Comparison of ENCODE assay signal across 21 cellular contexts in genomic region chr2:220512419-220512818, GRCh38.
DNase-seq lines count a peak whose midpoint lies in the region; ATAC-seq, FAIRE-seq and TF ChIP-seq lines count a peak whose summit lies in the region.
"Had no signal": no experiment of that assay in that cellular context is flagged by ENCODE, and none has a peak within 500 bp of the region (broad histone marks: within the 10 kb centered on the region; RNA-seq: fewer than 3 reads in every experiment).

No MANE protein-coding gene starts in this region.

- ATAC-seq in foreskin keratinocyte (peak; percentile 41), left lobe of liver (no peak), HG03354 (IDR thresholded peaks at IDR 0.05; ENCODE audit: poor library complexity, severe bottlenecking, unreplicated experiment) (no peak)
- ATAC-seq: heart right ventricle had no signal

- FAIRE-seq in A204.1 (lab: Jason Lieb, UNC): peak; percentile 30
- peak; percentile 83 for FAIRE-seq in astrocyte (lab: Jason Lieb, UNC)
- FAIRE-seq: TTC549 had no signal

- H3K4me3 Mint-ChIP-seq in astrocyte (ENCODE audit: unreplicated experiment): peak overlapping the region; percentile 47
- H3K4me3 Mint-ChIP-seq: activated CD4-positive, alpha-beta T cell treated with anti-CD3 and anti-CD28 coated beads, Interleukin-2, amount 10 ng/mL, durations not matched to agents 7 days and 5 days; activated naive CD4-positive, alpha-beta T cell treated with anti-CD3 and anti-CD28 coated beads, Interleukin-2, amount 50 U/mL, for 24 hours had no signal

- no peaks in the 10 kb centered on the region for H3K27me3 Mint-ChIP-seq in astrocyte (ENCODE audit: low read depth, unreplicated experiment)
- H3K27me3 Mint-ChIP-seq: activated CD4-positive, alpha-beta T cell treated with anti-CD3 and anti-CD28 coated beads, Interleukin-2, amount 10 ng/mL, durations not matched to agents 7 days and 5 days; activated naive CD4-positive, alpha-beta T cell treated with anti-CD3 and anti-CD28 coated beads, Interleukin-2, amount 50 U/mL, for 24 hours had no signal

- H3K9me3 Mint-ChIP-seq in astrocyte (ENCODE audit: unreplicated experiment): no peaks in the 10 kb centered on the region
- H3K9me3 Mint-ChIP-seq: activated CD4-positive, alpha-beta T cell treated with anti-CD3 and anti-CD28 coated beads, Interleukin-2, amount 10 ng/mL, durations not matched to agents 7 days and 5 days had no signal

- no peak overlapping the region for H2AFZ ChIP-seq in astrocyte (ENCODE audit: low read depth, low read length)

- no peaks in the 10 kb centered on the region for H3K27me3 ChIP-seq in astrocyte (ENCODE audit: insufficient read depth, low read length)
- H3K27me3 ChIP-seq in foreskin keratinocyte: no peaks in the 10 kb centered on the region
- H3K27me3 ChIP-seq: heart right ventricle, thyroid gland had no signal

- H3K4me2 ChIP-seq in astrocyte (ENCODE audit: low read length): peak overlapping the region; percentile 70

- no peak overlapping the region for H3K4me3 ChIP-seq in astrocyte (ENCODE audit: insufficient read depth, low read depth, low read length)
- H3K4me3 ChIP-seq: heart right ventricle, SK-N-MC, thyroid gland had no signal

- H3K4me1 ChIP-seq in astrocyte (ENCODE audit: insufficient read depth, low read length) (peaks cover 31% of the 10 kb centered on the region), foreskin keratinocyte (peaks cover 47% of the 10 kb centered on the region)
- H3K4me1 ChIP-seq: Caco-2 had no signal

- H3K9me3 ChIP-seq in astrocyte (ENCODE audit: insufficient read depth, low read depth, low read length): no peaks in the 10 kb centered on the region
- H3K9me3 ChIP-seq: Caco-2, heart right ventricle, thyroid gland had no signal

- H4K20me1 ChIP-seq in astrocyte (ENCODE audit: insufficient read depth, low read length): no peaks in the 10 kb centered on the region

- H3K36me3 Mint-ChIP-seq in astrocyte (ENCODE audit: low read depth, unreplicated experiment): no peaks in the 10 kb centered on the region
- H3K36me3 Mint-ChIP-seq: activated naive CD4-positive, alpha-beta T cell treated with anti-CD3 and anti-CD28 coated beads, Interleukin-2, amount 50 U/mL, for 24 hours had no signal

- no peak for TF ChIP-seq CTCF in astrocyte (IDR thresholded peaks at IDR 0.05; ENCODE audit: insufficient read depth, low read depth, low read length)
- no peak for TF ChIP-seq CTCF in foreskin keratinocyte (conservative IDR thresholded peaks at IDR 0.05)

- peak; percentile 40 for DNase-seq in HS-27A (ENCODE audit: low read depth)
- DNase-seq in astrocyte (ENCODE audit: low read depth): peak; percentile 78
- DNase-seq in foreskin keratinocyte: peak; percentile 64 to 79
- DNase-seq in left lobe of liver (ENCODE audit: low spot score): no peak
- DNase-seq in effector CD4-positive, alpha-beta T cell: no peak
- DNase-seq in NCI-H2081 (lab: John Stamatoyannopoulos, UW): no peak
- DNase-seq: activated CD4-positive, alpha-beta T cell treated with anti-CD3 and anti-CD28 coated beads, Interleukin-2, amount 10 ng/mL, durations not matched to agents 7 days and 5 days; Caco-2; central memory CD4-positive, alpha-beta T cell; GF-D8; heart right ventricle; Kasumi-1; NCI-H1417 treated with DMSO at 0.1 percent for 48 hours; NCI-H345; occipital lobe; thyroid gland had no signal

- H3K79me2 ChIP-seq in astrocyte (ENCODE audit: insufficient read depth, low read length): no peaks in the 10 kb centered on the region

- peak overlapping the region; percentile 97 for H3K27ac Mint-ChIP-seq in astrocyte (ENCODE audit: unreplicated experiment)
- H3K27ac Mint-ChIP-seq: activated CD4-positive, alpha-beta T cell treated with anti-CD3 and anti-CD28 coated beads, Interleukin-2, amount 10 ng/mL, durations not matched to agents 7 days and 5 days; activated naive CD4-positive, alpha-beta T cell treated with anti-CD3 and anti-CD28 coated beads, Interleukin-2, amount 50 U/mL, for 24 hours had no signal

- peaks cover 28% of the 10 kb centered on the region for H3K4me1 Mint-ChIP-seq in astrocyte (ENCODE audit: low read depth, unreplicated experiment)
- H3K4me1 Mint-ChIP-seq: activated CD4-positive, alpha-beta T cell treated with anti-CD3 and anti-CD28 coated beads, Interleukin-2, amount 10 ng/mL, durations not matched to agents 7 days and 5 days; activated naive CD4-positive, alpha-beta T cell treated with anti-CD3 and anti-CD28 coated beads, Interleukin-2, amount 50 U/mL, for 24 hours had no signal

- H3K36me3 ChIP-seq in astrocyte (ENCODE audit: insufficient read depth, low read length): no peaks in the 10 kb centered on the region
- H3K36me3 ChIP-seq: heart right ventricle, thyroid gland had no signal

- peak overlapping the region; percentile 15 for H3K9ac ChIP-seq in astrocyte (ENCODE audit: low read length)

- H3K27ac ChIP-seq in astrocyte (ENCODE audit: low read depth, low read length) (peak overlapping the region; percentile 64), foreskin keratinocyte (peak overlapping the region; percentile 9)
- H3K27ac ChIP-seq: heart right ventricle, SK-N-MC, thyroid gland had no signal

Comparison
In these comparisons a context has a peak if more than half of its experiments do, and no peak if none do; other contexts are left out.
1. DNase-seq: peak in HS-27A (single experiment), astrocyte (single experiment) and foreskin keratinocyte (2 of 2); none in left lobe of liver (single experiment), effector CD4-positive, alpha-beta T cell (single experiment) and NCI-H2081 (0 of 2).